ENCODE assay signal across 11 cellular contexts in the genomic region with DNA sequence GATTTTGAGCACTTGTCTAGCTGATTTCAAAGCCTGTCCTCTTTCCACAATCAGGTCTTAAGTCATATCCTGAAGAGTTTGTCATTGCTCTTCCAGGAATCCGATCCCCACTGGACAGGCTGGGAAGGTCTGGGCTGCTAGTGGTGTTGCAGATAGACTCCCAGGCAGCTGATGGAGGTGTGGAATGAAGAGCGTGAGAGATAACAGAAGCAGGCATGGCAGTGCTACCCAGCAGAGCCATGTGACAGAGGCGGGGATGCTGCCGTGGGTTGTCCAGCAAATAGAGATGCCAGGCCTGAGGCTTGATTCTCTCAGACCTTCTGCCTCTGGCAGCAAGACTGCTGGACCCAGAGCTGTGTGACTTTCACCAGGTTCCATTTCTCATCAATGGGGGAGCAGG.
DNase-seq lines count a peak whose midpoint lies in the region; ATAC-seq, FAIRE-seq and TF ChIP-seq lines count a peak whose summit lies in the region.
"Had no signal": no experiment of that assay in that cellular context is flagged by ENCODE, and none has a peak within 500 bp of the region (broad histone marks: within the 10 kb centered on the region; RNA-seq: fewer than 3 reads in every experiment).

No MANE protein-coding gene starts in this region.

- peak; percentile 85 to 89 for ATAC-seq in left cardiac atrium
- no peak for ATAC-seq in activated CD8-positive, alpha-beta T cell treated with anti-CD3 and anti-CD28 coated beads for 36 hours
- ATAC-seq in stimulated activated naive CD8-positive, alpha-beta T cell treated with anti-CD3 and anti-CD28 coated beads, Interleukin-15, Interleukin-2, amounts not matched to agents 100 U/mL and 50 U/mL, for 24 hours = no peak

- H3K18ac ChIP-seq in trophoblast cell (ENCODE audit: low read length) = no peak overlapping the region

- POLR2A ChIA-PET in activated CD8-positive, alpha-beta T cell treated with anti-CD3 and anti-CD28 coated beads for 36 hours (lab: Charles Lee) = no interaction called here

- intact Hi-C loops in left cardiac atrium (cut with DNase I) = loop anchor here in 1 of 2 donors (10.0 kb wide), 1 partner anchor 118 kb away; the partner anchor contains the start of gene EEPD1
- intact Hi-C loops in activated CD8-positive, alpha-beta T cell treated with anti-CD3 and anti-CD28 coated beads for 36 hours (cut with micrococcal nuclease) = no loop called here

- H3K4me2 ChIP-seq in trophoblast cell (ENCODE audit: low read length) = no peak overlapping the region

- peaks cover 2% of the 10 kb centered on the region for H3K9me3 ChIP-seq in trophoblast cell (ENCODE audit: insufficient read depth, low read depth, low read length)

- H3K14ac ChIP-seq in trophoblast cell (ENCODE audit: low read length) = no peak overlapping the region

- peak overlapping the region; percentile 36 for H2AK5ac ChIP-seq in trophoblast cell (ENCODE audit: low read length)

- no peaks in the 10 kb centered on the region for H3K9me3 Mint-ChIP-seq in activated CD8-positive, alpha-beta T cell treated with anti-CD3 and anti-CD28 coated beads for 36 hours

- H4K91ac ChIP-seq in trophoblast cell (ENCODE audit: low read depth, low read length) = no peak overlapping the region

- no peak overlapping the region for H2BK120ac ChIP-seq in trophoblast cell (ENCODE audit: insufficient read depth, low read length, poor library complexity)

- H3K4me1 ChIP-seq in trophoblast cell (ENCODE audit: control insufficient read depth in 1 of 2, insufficient read depth in 2 of 2, low read length in 2 of 2) = peaks cover 6 to 9% of the 10 kb centered on the region in 2 experiments

- TF ChIP-seq POLR2A in GM12892 (IDR thresholded peaks at IDR 0.05; ENCODE audit: low read depth, low read length) = no peak

- no peak overlapping the region for H4K12ac ChIP-seq in trophoblast cell (ENCODE audit: low read depth, low read length)

- no peak for TF ChIP-seq CTCF in activated CD8-positive, alpha-beta T cell treated with anti-CD3 and anti-CD28 coated beads for 36 hours (IDR thresholded peaks at IDR 0.05)

- H3K4ac ChIP-seq in trophoblast cell (ENCODE audit: low read depth, low read length) = no peak overlapping the region

- no peak overlapping the region for H2BK5ac ChIP-seq in trophoblast cell (ENCODE audit: low read depth, low read length, poor library complexity)

- H3K27ac ChIP-seq in trophoblast cell (ENCODE audit: low read depth, low read length) = peak overlapping the region; percentile 7

- no peaks in the 10 kb centered on the region for H3K36me3 ChIP-seq in trophoblast cell (ENCODE audit: control insufficient read depth in 1 of 2, insufficient read depth in 2 of 2, low read length in 2 of 2)

- CTCF ChIA-PET in activated CD8-positive, alpha-beta T cell treated with anti-CD3 and anti-CD28 coated beads for 36 hours (lab: Charles Lee) = no interaction called here

- H3K27me3 Mint-ChIP-seq in activated CD8-positive, alpha-beta T cell treated with anti-CD3 and anti-CD28 coated beads for 36 hours = peaks cover 4% of the 10 kb centered on the region

- no peaks in the 10 kb centered on the region for H3K36me3 Mint-ChIP-seq in activated CD8-positive, alpha-beta T cell treated with anti-CD3 and anti-CD28 coated beads for 36 hours (ENCODE audit: low read depth)

- no peaks in the 10 kb centered on the region for H3K4me1 Mint-ChIP-seq in activated CD8-positive, alpha-beta T cell treated with anti-CD3 and anti-CD28 coated beads for 36 hours (ENCODE audit: low read depth)

- H3K79me2 ChIP-seq in trophoblast cell (ENCODE audit: control insufficient read depth, insufficient read depth, low read length, poor library complexity) = no peaks in the 10 kb centered on the region

- H2BK12ac ChIP-seq in trophoblast cell (ENCODE audit: low read length) = no peak overlapping the region

- H4K8ac ChIP-seq in trophoblast cell (ENCODE audit: low read depth, low read length) = no peak overlapping the region

- no peaks in the 10 kb centered on the region for H3K27me3 ChIP-seq in trophoblast cell (ENCODE audit: insufficient read depth, low read length)

- peaks cover 6% of the 10 kb centered on the region for H3K79me1 ChIP-seq in trophoblast cell (ENCODE audit: low read length)

- no peak for FAIRE-seq in GM12892 (lab: Jason Lieb, UNC)

- H3K4me3 Mint-ChIP-seq in activated CD8-positive, alpha-beta T cell treated with anti-CD3 and anti-CD28 coated beads for 36 hours = no peak overlapping the region

- H2AFZ ChIP-seq in trophoblast cell (ENCODE audit: insufficient read depth, low read length, poor library complexity) = no peak overlapping the region

- no peak overlapping the region for H3K9ac ChIP-seq in trophoblast cell (ENCODE audit: low read length)

- no peak overlapping the region for H3K4me3 ChIP-seq in trophoblast cell (ENCODE audit: low read depth, low read length)

- peak; percentile 8 for DNase-seq in Ammon's horn (ENCODE audit: low spot score)
- peak; percentile 52 for DNase-seq in amniotic epithelial cell (ENCODE audit: low read depth)
- DNase-seq in left cardiac atrium = peak; percentile 67
- DNase-seq in trophoblast cell = peak; percentile 81 to 84
- DNase-seq in GM12892 (ENCODE audit: insufficient read length) = no peak
- no peak for DNase-seq in activated CD8-positive, alpha-beta T cell treated with anti-CD3 and anti-CD28 coated beads for 36 hours
- no peak for DNase-seq in NCI-H128 (lab: John Stamatoyannopoulos, UW; ENCODE audit: unreplicated experiment)
- no peak for DNase-seq in stimulated activated naive CD8-positive, alpha-beta T cell treated with anti-CD3 and anti-CD28 coated beads, Interleukin-15, Interleukin-2, amounts not matched to agents 100 U/mL and 50 U/mL, for 24 hours
- DNase-seq: activated CD4-positive, alpha-beta T cell treated with anti-CD3 and anti-CD28 coated beads, Interleukin-2, amount 50 U/mL, for 1 hour; Kasumi-1; NCI-H2227 treated with DMSO at 0.1 percent for 48 hours had no signal

- no peak overlapping the region for H3K27ac Mint-ChIP-seq in activated CD8-positive, alpha-beta T cell treated with anti-CD3 and anti-CD28 coated beads for 36 hours

- WGBS in trophoblast cell (ENCODE audit: extremely low coverage, insufficient coverage, insufficient read length) = no CpG with 5 or more reads among the region's 4 CpGs

- H3K23ac ChIP-seq in trophoblast cell (ENCODE audit: low read length) = no peak overlapping the region

Comparison
In these comparisons a context has a peak if more than half of its experiments do, and no peak if none do; other contexts are left out.
1. DNase-seq: peak in Ammon's horn (single experiment), amniotic epithelial cell (single experiment), left cardiac atrium (single experiment) and trophoblast cell (2 of 2); none in GM12892 (single experiment), activated CD8-positive, alpha-beta T cell treated with anti-CD3 and anti-CD28 coated beads for 36 hours (single experiment), NCI-H128 (single experiment) and stimulated activated naive CD8-positive, alpha-beta T cell treated with anti-CD3 and anti-CD28 coated beads, Interleukin-15, Interleukin-2, amounts not matched to agents 100 U/mL and 50 U/mL, for 24 hours (single experiment).
2. ATAC-seq: peak in left cardiac atrium (2 of 2); none in activated CD8-positive, alpha-beta T cell treated with anti-CD3 and anti-CD28 coated beads for 36 hours (single experiment) and stimulated activated naive CD8-positive, alpha-beta T cell treated with anti-CD3 and anti-CD28 coated beads, Interleukin-15, Interleukin-2, amounts not matched to agents 100 U/mL and 50 U/mL, for 24 hours (single experiment).